In genomic region chr13:32210081-32210480, GRCh38 we compare ENCODE assay signal across 21 cellular contexts.
"Had no signal": no experiment of that assay in that cellular context is flagged by ENCODE, and none has a peak within 500 bp of the region (broad histone marks: within the 10 kb centered on the region; RNA-seq: fewer than 3 reads in every experiment).

No MANE protein-coding gene starts in this region.

- ATAC-seq: activated CD4-positive, CD25-positive, alpha-beta regulatory T cell treated with anti-CD3 and anti-CD28 coated beads, Interleukin-2, amount 50 U/mL, for 24 hours; activated CD8-positive, alpha-beta T cell treated with anti-CD3 and anti-CD28 coated beads for 36 hours had no signal

- H3K4me3 ChIP-seq: Peyer's patch had no signal

- DNase-seq: activated CD4-positive, alpha-beta T cell treated with anti-CD3 and anti-CD28 coated beads for 4 hours; activated CD8-positive, alpha-beta memory T cell treated with anti-CD3 and anti-CD28 coated beads, Interleukin-2, amount 50 U/mL, for 4 hours; activated CD8-positive, alpha-beta T cell treated with anti-CD3 and anti-CD28 coated beads for 36 hours; activated naive CD4-positive, alpha-beta T cell; activated T-cell treated with anti-CD3 and anti-CD28 coated beads, Interleukin-2, amount 50 U/mL, for 1 hour; brain microvascular endothelial cell; caudate nucleus; Kasumi-1; KBM-7; NCI-H1105 treated with DMSO at 0.1 percent for 48 hours; NCI-H1436 treated with DMSO at 0.1 percent for 48 hours; NCI-H187; NCI-H2081; NCI-H510A treated with DMSO at 0.1 percent for 48 hours; NCI-H69; NK-92 treated with Interleukin-12 subunit alpha and Interleukin-12 subunit beta, amount 100 ng/mL, for 24 hours; OCI-M1; Peyer's patch; SHP77 treated with DMSO at 0.1 percent for 48 hours had no signal

- H3K9me3 ChIP-seq: Peyer's patch had no signal

- H3K27ac ChIP-seq: brain microvascular endothelial cell, Peyer's patch, RWPE1 had no signal

- H3K36me3 ChIP-seq: brain microvascular endothelial cell, Peyer's patch had no signal

- H3K27me3 ChIP-seq: brain microvascular endothelial cell, Peyer's patch had no signal
